8 cellular contexts compared by ENCODE assay signal in genomic region chr7:100539436-100540006, GRCh38. TPM values are rescaled to one million over a fixed set of nuclear protein-coding genes. Genes with fewer than 3 reads are reported as not detected.
DNase-seq lines count a peak whose midpoint lies in the region; ATAC-seq and TF ChIP-seq lines count a peak whose summit lies in the region.

No MANE protein-coding gene starts in this region.

- in situ Hi-C loops in astrocyte of the spinal cord (cut with HindIII; ENCODE audit: low sequenced_read_pairs): no loop called here

- peak; percentile 34 for DNase-seq in stimulated activated CD4-positive, alpha-beta T cell treated with anti-CD3 and anti-CD28 coated beads, Interleukin-15, amount 100 ng/mL, for 24 hours
- DNase-seq in stimulated activated CD4-positive, alpha-beta T cell treated with anti-CD3 and anti-CD28 coated beads, Interleukin-12 subunit alpha, Interleukin-12 subunit beta, amount 100 ng/mL, for 4 hours: no peak
- DNase-seq in astrocyte of the spinal cord (ENCODE audit: low read depth, low spot score) (no peak), lung (ENCODE audit: low spot score) (no peak), uterus (no peak), GM19238 (ENCODE audit: insufficient read length, low spot score) (no peak)

- WGBS in lung, 2 donors: 1% methylated on average over 40 to 44 of the region's 44 CpGs

- peak overlapping the region; percentile 77 to 85 for H3K27ac ChIP-seq in lung (ENCODE audit: low read depth in 1 of 2, low read length in 1 of 2)
- peak overlapping the region; percentile 44 to 82 for H3K27ac ChIP-seq in uterus

- H3K36me3 ChIP-seq in lung (ENCODE audit: control insufficient read depth in 2 of 2, insufficient read depth in 2 of 2, low read length in 2 of 2): no peaks in the 10 kb centered on the region
- H3K36me3 ChIP-seq in uterus: no peaks in the 10 kb centered on the region

- intact Hi-C loops in uterus (cut with DNase I; ENCODE audit: low total_unique reads): no loop called here

- H3K27me3 ChIP-seq in lung (ENCODE audit: control insufficient read depth, insufficient read depth) (no peaks in the 10 kb centered on the region), uterus (no peaks in the 10 kb centered on the region)

- H3K4me3 ChIP-seq in astrocyte of the spinal cord (ENCODE audit: low read depth, low read length) (peak overlapping the region; percentile 64), lung (peak overlapping the region; percentile 80), uterus (peak overlapping the region; percentile 77 to 78)

- ATAC-seq in lung (ENCODE audit: insufficient read depth, low FRiP score) (no peak), HG03039 (IDR thresholded peaks at IDR 0.05; ENCODE audit: unreplicated experiment) (no peak), GM21423 (IDR thresholded peaks at IDR 0.05; ENCODE audit: unreplicated experiment) (no peak)

- H3K9me3 ChIP-seq in lung (ENCODE audit: control insufficient read depth in 2 of 2, insufficient read depth in 1 of 2, low read length in 1 of 2) (no peaks in the 10 kb centered on the region), uterus (no peaks in the 10 kb centered on the region)

- TF ChIP-seq CTCF in astrocyte of the spinal cord (IDR thresholded peaks at IDR 0.05; ENCODE audit: low read depth, low read length): no peak
- TF ChIP-seq CTCF in lung (IDR thresholded peaks at IDR 0.05; ENCODE audit: control extremely low read depth, extremely low read depth): no peak
- no peak for TF ChIP-seq CTCF in uterus (IDR thresholded peaks at IDR 0.05)

- H3K4me1 ChIP-seq in lung (ENCODE audit: control insufficient read depth in 2 of 2, insufficient read depth in 2 of 2, low read length in 2 of 2) (peaks cover 4 to 7% of the 10 kb centered on the region in 2 donors), uterus (peaks cover 11 to 13% of the 10 kb centered on the region in 2 donors)

- no peak for TF ChIP-seq POLR2A in uterus (IDR thresholded peaks at IDR 0.05)

RNA-seq across cellular contexts. Expression of gene AGFG2, which starts 0.5 kb away (rescaled TPM):
- total RNA-seq in lung (10 to 100 TPM; 22.8 to 36.0 TPM), uterus (10 to 100 TPM in 3 of 4 donors, 1 to 10 TPM in 1; 6.8 to 64.4 (median 20.4) TPM)
- 10 to 100 TPM; 15.9 to 16.6 TPM for polyA plus RNA-seq in lung

RNA-seq across cellular contexts. Expression of gene SAP25, which starts 34.2 kb away (rescaled TPM):
- total RNA-seq in lung (1 to 10 TPM; 1.9 to 8.8 TPM), uterus (1 to 10 TPM in 1 of 4 donors, under 1 TPM in 1, not detected in 2; 0.69 to 6.0 TPM)
- 1 to 10 TPM; 3.7 to 9.9 TPM for polyA plus RNA-seq in lung

RNA-seq across cellular contexts. Expression of gene LRCH4, which starts 46.4 kb away (rescaled TPM):
- 100 to 1,000 TPM in 1 of 2 donors, 10 to 100 TPM in 1; 38.1 to 109 TPM for total RNA-seq in lung
- 100 to 1,000 TPM in 1 of 2 donors, 10 to 100 TPM in 1; 81.7 to 103 TPM for polyA plus RNA-seq in lung
- total RNA-seq in uterus: 100 to 1,000 TPM in 1 of 4 donors, 10 to 100 TPM in 3; 11.5 to 179 (median 56.8) TPM

RNA-seq across cellular contexts. Expression of gene FBXO24, which starts 46.6 kb away (rescaled TPM):
- total RNA-seq in lung (1 to 10 TPM in 1 of 2 donors, under 1 TPM in 1; 0.25 to 1.3 TPM), uterus (1 to 10 TPM in 2 of 4 donors, not detected in 2; 2.9 to 4.9 TPM)
- polyA plus RNA-seq in lung: under 1 TPM; 0.30 to 0.35 TPM

RNA-seq across cellular contexts. Expression of gene NYAP1, which starts 55.8 kb away (rescaled TPM):
- 1 to 10 TPM in 1 of 2 donors, under 1 TPM in 1; 0.52 to 1.1 TPM for total RNA-seq in lung
- polyA plus RNA-seq in lung: under 1 TPM; 0.32 to 0.39 TPM
- total RNA-seq in uterus: 1 to 10 TPM in 2 of 4 donors, under 1 TPM in 2; 0.29 to 6.5 (median 2.4) TPM
